ENCODE assay signal across 23 cellular contexts in the genomic region with DNA sequence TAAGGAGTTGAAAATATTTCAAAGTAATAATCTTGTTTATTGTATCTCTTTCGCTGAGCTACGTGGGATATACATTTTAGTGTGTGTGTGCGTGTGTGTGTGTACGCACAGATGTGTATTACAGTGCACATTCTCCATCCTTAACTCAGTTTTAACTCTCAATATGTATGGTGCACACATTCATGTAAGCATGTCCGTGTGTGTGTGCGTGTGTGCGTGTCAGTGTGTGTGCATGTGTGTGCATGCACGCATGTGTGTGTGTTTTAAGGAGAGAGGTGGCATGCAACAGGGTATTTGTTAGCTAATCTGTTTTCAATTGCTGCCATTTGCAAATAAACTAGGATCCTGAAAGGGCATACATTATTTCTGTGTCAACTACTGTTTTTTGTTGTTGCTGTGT.
"Had no signal": no experiment of that assay in that cellular context is flagged by ENCODE, and none has a peak within 500 bp of the region (broad histone marks: within the 10 kb centered on the region; RNA-seq: fewer than 3 reads in every experiment).

No MANE protein-coding gene starts in this region.

- H3K9me3 ChIP-seq: colonic mucosa, esophagus muscularis mucosa, esophagus squamous epithelium, gastrocnemius medialis, gastroesophageal sphincter, heart left ventricle had no signal

- H3K4me1 ChIP-seq: colonic mucosa, esophagus muscularis mucosa, esophagus squamous epithelium, foreskin keratinocyte, gastrocnemius medialis, gastroesophageal sphincter, heart left ventricle, heart right ventricle had no signal

- DNase-seq: colonic mucosa; cortex of kidney; dermis blood vessel endothelial cell; dorsolateral prefrontal cortex; effector CD4-positive, alpha-beta T cell; effector CD8-positive, alpha-beta T cell; effector memory CD4-positive, alpha-beta T cell; effector memory CD8-positive, alpha-beta T cell; endodermal cell; erythroblast; esophagus squamous epithelium; foreskin fibroblast; foreskin keratinocyte; foreskin melanocyte; gastrocnemius medialis; glutamatergic neuron; head of caudate nucleus; heart left ventricle; heart right ventricle had no signal

- H3K27me3 ChIP-seq: colonic mucosa, esophagus muscularis mucosa, esophagus squamous epithelium, foreskin keratinocyte, gastrocnemius medialis, gastroesophageal sphincter, heart left ventricle, heart right ventricle had no signal

- H3K36me3 ChIP-seq: colonic mucosa, esophagus muscularis mucosa, esophagus squamous epithelium, gastrocnemius medialis, gastroesophageal sphincter, heart left ventricle, heart right ventricle had no signal

- H3K27ac ChIP-seq: colonic mucosa, coronary artery, dorsolateral prefrontal cortex, epithelial cell of prostate, esophagus muscularis mucosa, esophagus squamous epithelium, foreskin keratinocyte, gastrocnemius medialis, gastroesophageal sphincter, heart left ventricle, heart right ventricle had no signal

- H3K4me3 ChIP-seq: colonic mucosa, coronary artery, dorsolateral prefrontal cortex, esophagus muscularis mucosa, esophagus squamous epithelium, gastrocnemius medialis, gastroesophageal sphincter, heart left ventricle, heart right ventricle had no signal
